In the genomic region with DNA sequence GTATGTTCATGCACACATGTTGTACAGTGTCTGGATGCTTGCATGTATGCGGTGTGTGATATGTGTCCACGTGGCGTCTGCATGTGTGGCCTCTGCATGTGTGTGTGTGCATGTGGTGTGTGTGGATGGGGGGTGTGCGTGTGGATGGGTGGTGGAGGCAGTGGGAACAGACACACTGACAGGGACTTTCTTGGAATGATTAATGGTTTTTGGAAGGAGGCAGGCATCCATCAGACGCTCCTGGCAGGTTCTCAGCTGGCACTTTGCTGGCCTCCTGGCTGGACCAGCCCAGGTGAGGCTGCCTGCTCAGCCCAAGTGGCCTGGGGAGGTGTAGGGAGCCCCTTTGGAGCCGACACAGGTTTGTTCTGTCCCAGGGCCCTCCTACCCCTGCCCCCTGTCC, we compare ENCODE assay signal across 22 cellular contexts.
DNase-seq lines count a peak whose midpoint lies in the region; ATAC-seq, FAIRE-seq and TF ChIP-seq lines count a peak whose summit lies in the region.
"Had no signal": no experiment of that assay in that cellular context is flagged by ENCODE, and none has a peak within 500 bp of the region (broad histone marks: within the 10 kb centered on the region; RNA-seq: fewer than 3 reads in every experiment).

No MANE protein-coding gene starts in this region.

- H3K9me3 Mint-ChIP-seq in neural progenitor cell, result peaks cover 6% of the 10 kb centered on the region
- H3K9me3 Mint-ChIP-seq in activated T-cell treated with anti-CD3 and anti-CD28 coated beads, Interleukin-2, amount 50 U/mL, for 24 hours, result no peaks in the 10 kb centered on the region
- H3K9me3 Mint-ChIP-seq: CD8-positive, alpha-beta T cell; HFFc6 had no signal

- TF ChIP-seq CTCF in A673 (conservative IDR thresholded peaks at IDR 0.05; ENCODE audit: low read depth, low read length) (no peak), IMR-90 (conservative IDR thresholded peaks at IDR 0.05; ENCODE audit: low read depth, low read length) (no peak), H1 (IDR thresholded peaks at IDR 0.05; ENCODE audit: control extremely low read depth in 1 of 3, insufficient read depth in 1 of 3, low read depth in 1 of 3, low read length in 3 of 3) (no peak), neural progenitor cell (IDR thresholded peaks at IDR 0.05) (no peak)

- H2BK12ac ChIP-seq in H1 (ENCODE audit: low read depth, low read length), result peak overlapping the region; percentile 92; the same call in 1 of the 2 replicates

- H3K27ac ChIP-seq in A673 (ENCODE audit: low read depth, low read length, poor library complexity, severe bottlenecking) (peak overlapping the region; percentile 45), IMR-90 (ENCODE audit: insufficient read depth, low read length) (no peak overlapping the region), H1 (ENCODE audit: low read depth, low read length) (no peak overlapping the region), neural progenitor cell (no peak overlapping the region)

- H2BK15ac ChIP-seq in IMR-90 (ENCODE audit: low read depth, low read length) (no peak overlapping the region; the same call in 2 of the 3 replicates), H1 (ENCODE audit: low read length) (peak overlapping the region; percentile 66; the same call in 1 of the 2 replicates)

- dilution Hi-C loops in IMR-90 (cut with HindIII; ENCODE audit: low sequenced_read_pairs, unreplicated experiment), result no loop called here

- H3K4me1 ChIP-seq in A673 (ENCODE audit: insufficient read depth, low read length, poor library complexity, severe bottlenecking), result peaks cover 65% of the 10 kb centered on the region
- peaks cover 46% of the 10 kb centered on the region for H3K4me1 ChIP-seq in IMR-90 (ENCODE audit: control insufficient read depth, insufficient read depth, low read length)
- peaks cover 4 to 24% (median 15%) of the 10 kb centered on the region in 4 experiments for H3K4me1 ChIP-seq in H1 (replicated peaks in 1 of 4; ENCODE audit: control insufficient read depth in 3 of 4, insufficient read depth in 4 of 4, low read length in 3 of 4)
- peaks cover 23% of the 10 kb centered on the region for H3K4me1 ChIP-seq in neural progenitor cell

- peaks cover 20% of the 10 kb centered on the region for H3K27me3 Mint-ChIP-seq in neural progenitor cell (ENCODE audit: insufficient read depth, low read depth)
- peaks cover 38% of the 10 kb centered on the region for H3K27me3 Mint-ChIP-seq in activated T-cell treated with anti-CD3 and anti-CD28 coated beads, Interleukin-2, amount 50 U/mL, for 24 hours

- H4K91ac ChIP-seq in IMR-90 (ENCODE audit: insufficient read depth, low read depth, low read length) (no peak overlapping the region; the same call in 1 of the 2 replicates), H1 (replicated peaks; ENCODE audit: insufficient read length, low read length) (peak overlapping the region; percentile 52)

- H3K9ac ChIP-seq in IMR-90 (ENCODE audit: low read depth, low read length) (no peak overlapping the region), H1 (replicated peaks in 1 of 4; ENCODE audit: extremely low read depth in 1 of 4, low read depth in 3 of 4, low read length in 3 of 4) (peak overlapping the region in 1 of 4 experiments; percentile 56; a peak in 1 of 7 replicates), neural progenitor cell (no peak overlapping the region)

- TF ChIP-seq RAD21 in IMR-90 (IDR thresholded peaks at IDR 0.05; ENCODE audit: low read length), result no peak
- no peak for TF ChIP-seq RAD21 in H1 (IDR thresholded peaks at IDR 0.05 in 1 of 2, conservative IDR thresholded peaks at IDR 0.05 in 1 of 2; ENCODE audit: low read depth in 2 of 2, low read length in 2 of 2)

- POLR2A ChIA-PET in A673 (lab: Charles Lee; ENCODE audit: low non-redundant PET) (no interaction called here), IMR-90 (lab: Charles Lee; ENCODE audit: unreplicated experiment) (no interaction called here), H1 (lab: Charles Lee; ENCODE audit: partially characterized antibody) (no interaction called here)

- peaks cover 14% of the 10 kb centered on the region; the same call in 1 of the 2 replicates for H3K23me2 ChIP-seq in H1 (ENCODE audit: low read depth, low read length)

- H3K4me3 ChIP-seq in A673 (ENCODE audit: low read depth, low read length, poor library complexity, severe bottlenecking) (no peak overlapping the region), IMR-90 (ENCODE audit: insufficient read depth, low read depth, low read length) (no peak overlapping the region), H1 (ENCODE audit: extremely low read depth in 1 of 4, insufficient read depth in 2 of 4, low read depth in 3 of 4, low read length in 4 of 4) (no peak overlapping the region), neural progenitor cell (no peak overlapping the region)
- H3K4me3 ChIP-seq: MG63 had no signal

- H2AFZ ChIP-seq in IMR-90 (replicated peaks; ENCODE audit: low read length, poor library complexity), result no peak overlapping the region
- H2AFZ ChIP-seq in H1 (ENCODE audit: low read length), result no peak overlapping the region
- no peak overlapping the region for H2AFZ ChIP-seq in neural progenitor cell (replicated peaks)

- H2AK5ac ChIP-seq in IMR-90 (ENCODE audit: low read depth, low read length) (peak overlapping the region; percentile 92; the same call in 1 of the 2 replicates), H1 (ENCODE audit: low read depth, low read length) (peak overlapping the region; percentile 99)

- H3K18ac ChIP-seq in IMR-90 (ENCODE audit: low read depth, low read length) (no peak overlapping the region), H1 (ENCODE audit: extremely low read depth, low read length) (no peak overlapping the region)

- in situ Hi-C loops in IMR-90 (cut with MboI; ENCODE audit: low sequenced_read_pairs), result no loop called here

- H3K4me2 ChIP-seq in IMR-90 (ENCODE audit: low read depth, low read length), result no peak overlapping the region
- H3K4me2 ChIP-seq in H1 (ENCODE audit: insufficient read depth in 1 of 2, low read depth in 2 of 2, low read length in 2 of 2), result no peak overlapping the region
- no peak overlapping the region for H3K4me2 ChIP-seq in neural progenitor cell

- H3K36me3 ChIP-seq in A673 (ENCODE audit: insufficient read depth, low read length, poor library complexity, severe bottlenecking) (no peaks in the 10 kb centered on the region), IMR-90 (ENCODE audit: control insufficient read depth, insufficient read depth, low read length) (no peaks in the 10 kb centered on the region), H1 (ENCODE audit: control insufficient read depth in 2 of 4, insufficient read depth in 4 of 4, low read length in 3 of 4) (no peaks in the 10 kb centered on the region), neural progenitor cell (no peaks in the 10 kb centered on the region)
- H3K36me3 ChIP-seq: MG63 had no signal

- H2BK5ac ChIP-seq in IMR-90 (ENCODE audit: low read depth, low read length, poor library complexity, severe bottlenecking) (no peak overlapping the region), H1 (ENCODE audit: low read depth, low read length) (no peak overlapping the region)

- no peak for TF ChIP-seq EP300 in H1 (IDR thresholded peaks at IDR 0.05; ENCODE audit: borderline replicate concordance in 1 of 2, low read depth in 2 of 2, low read length in 2 of 2)

- H3K56ac ChIP-seq in IMR-90 (ENCODE audit: extremely low read depth, insufficient read depth, low read length), result no peak overlapping the region
- no peak overlapping the region for H3K56ac ChIP-seq in H1 (replicated peaks; ENCODE audit: insufficient read length, low read depth, low read length)

- H3K4me1 Mint-ChIP-seq in neural progenitor cell, result peaks cover 58% of the 10 kb centered on the region
- peaks cover 4% of the 10 kb centered on the region for H3K4me1 Mint-ChIP-seq in activated T-cell treated with anti-CD3 and anti-CD28 coated beads, Interleukin-2, amount 50 U/mL, for 24 hours (ENCODE audit: low read depth)

- H2BK20ac ChIP-seq in IMR-90 (ENCODE audit: low read depth, low read length), result no peak overlapping the region
- no peak overlapping the region for H2BK20ac ChIP-seq in H1 (ENCODE audit: low read length)

- 100% methylated on average over 4 of the region's 6 CpGs; no CpG with 5 or more reads in 1 of the 2 experiments for WGBS in IMR-90 (ENCODE audit: extremely low coverage in 2 of 2, insufficient read length in 1 of 2), 2 experiments
- 92% methylated on average over 6 of the region's 6 CpGs; no CpG with 5 or more reads in 1 of the 2 experiments for WGBS in H1 (ENCODE audit: extremely low coverage in 1 of 2, insufficient coverage in 1 of 2, insufficient read length in 1 of 2, insufficient replicate concordance in 2 of 2, low coverage in 1 of 2, low lambda C conversion rate in 2 of 2, missing lambda C conversion rate in 1 of 2), 2 experiments

- peak overlapping the region; percentile 76 for H3K27ac Mint-ChIP-seq in neural progenitor cell
- no peak overlapping the region for H3K27ac Mint-ChIP-seq in activated T-cell treated with anti-CD3 and anti-CD28 coated beads, Interleukin-2, amount 50 U/mL, for 24 hours
- H3K27ac Mint-ChIP-seq: CD8-positive, alpha-beta T cell had no signal

- TF ChIP-seq POLR2A in IMR-90 (IDR thresholded peaks at IDR 0.05; ENCODE audit: low read depth, low read length) (no peak), H1 (IDR thresholded peaks at IDR 0.05; ENCODE audit: control extremely low read depth in 1 of 2, low read depth in 2 of 2, low read length in 2 of 2) (no peak)

- no peak overlapping the region for H3K14ac ChIP-seq in IMR-90 (replicated peaks; ENCODE audit: low read depth, low read length)
- no peak overlapping the region for H3K14ac ChIP-seq in H1 (ENCODE audit: insufficient read length)

- H3K4ac ChIP-seq in IMR-90 (ENCODE audit: low read depth, low read length) (peak overlapping the region; percentile 43; the same call in 1 of the 2 replicates), H1 (replicated peaks; ENCODE audit: insufficient read length, low read depth, low read length) (peak overlapping the region; percentile 74)

- H2AK9ac ChIP-seq in IMR-90 (replicated peaks; ENCODE audit: low read depth, low read length, poor library complexity), result peak overlapping the region; percentile 70

- H3K79me2 ChIP-seq in H1 (ENCODE audit: control insufficient read depth in 1 of 2, insufficient read depth in 2 of 2, low read length in 2 of 2), result peaks cover 0 to 5% of the 10 kb centered on the region in 2 experiments; a peak in 1 of 4 replicates
- no peaks in the 10 kb centered on the region for H3K79me2 ChIP-seq in neural progenitor cell (ENCODE audit: low read depth)

- BruUV-seq in A673 (replicated peaks; lab: Mats Ljungman, UMichigan) (no TSS peak), IMR-90 (replicated peaks; lab: Mats Ljungman, UMichigan) (no TSS peak)

- no peak for FAIRE-seq in H1 (lab: Jason Lieb, UNC)
- FAIRE-seq: A204.1, GM12892, GM18507 had no signal

- intact Hi-C loops in A673 (cut with micrococcal nuclease; ENCODE audit: unreplicated experiment) (no loop called here), IMR-90 (cut with micrococcal nuclease) (no loop called here)

- ATAC-seq in IMR-90 (ENCODE audit: low read depth), result no peak
- no peak for ATAC-seq in GM18870 (IDR thresholded peaks at IDR 0.05; ENCODE audit: unreplicated experiment)
- ATAC-seq: CD8-positive, alpha-beta T cell had no signal

- H3K23ac ChIP-seq in IMR-90 (ENCODE audit: low read depth, low read length) (no peak overlapping the region), H1 (ENCODE audit: insufficient read length) (no peak overlapping the region)

- no peaks in the 10 kb centered on the region for H3K36me3 Mint-ChIP-seq in neural progenitor cell
- H3K36me3 Mint-ChIP-seq in activated T-cell treated with anti-CD3 and anti-CD28 coated beads, Interleukin-2, amount 50 U/mL, for 24 hours (ENCODE audit: low read depth), result no peaks in the 10 kb centered on the region
- H3K36me3 Mint-ChIP-seq: CD8-positive, alpha-beta T cell had no signal

- H4K8ac ChIP-seq in IMR-90 (ENCODE audit: low read depth in 2 of 2, low read length in 2 of 2), result no peak overlapping the region
- H4K8ac ChIP-seq in H1 (ENCODE audit: extremely low read depth, insufficient read depth, low read length), result no peak overlapping the region

- H4K5ac ChIP-seq in IMR-90 (ENCODE audit: low read depth, low read length) (no peak overlapping the region), H1 (ENCODE audit: insufficient read length, low read depth, low read length) (no peak overlapping the region)

- H3K9me3 ChIP-seq in A673 (ENCODE audit: low read depth, low read length, poor library complexity, severe bottlenecking), result no peaks in the 10 kb centered on the region
- H3K9me3 ChIP-seq in IMR-90 (ENCODE audit: control insufficient read depth, insufficient read depth, low read length), result no peaks in the 10 kb centered on the region
- H3K9me3 ChIP-seq in H1 (ENCODE audit: insufficient read depth in 2 of 2, low read depth in 1 of 2, low read length in 1 of 2), result no peaks in the 10 kb centered on the region
- H3K9me3 ChIP-seq in neural progenitor cell (ENCODE audit: low read depth), result no peaks in the 10 kb centered on the region
- H3K9me3 ChIP-seq: MG63 had no signal

- H2BK120ac ChIP-seq in IMR-90 (ENCODE audit: low read depth, low read length), result no peak overlapping the region; the same call in 1 of the 2 replicates
- H2BK120ac ChIP-seq in H1 (replicated peaks; ENCODE audit: low read depth, low read length), result no peak overlapping the region

- H4K20me1 ChIP-seq in IMR-90 (ENCODE audit: insufficient read depth, low read length), result peaks cover 19% of the 10 kb centered on the region
- H4K20me1 ChIP-seq in H1 (replicated peaks in 1 of 2; ENCODE audit: control insufficient read depth in 1 of 2, insufficient read depth in 2 of 2, low read length in 2 of 2), result peaks cover 0 to 6% of the 10 kb centered on the region in 2 experiments
- peaks cover 16% of the 10 kb centered on the region for H4K20me1 ChIP-seq in neural progenitor cell (ENCODE audit: low read depth)

- CTCF ChIA-PET in A673 (lab: Charles Lee), result no interaction called here
- CTCF ChIA-PET in IMR-90 (lab: Yijun Ruan, JAX), result no interaction called here
- CTCF ChIA-PET in H1 (lab: Charles Lee; ENCODE audit: partially characterized antibody), result interaction anchor here (0.7 to 33.8 kb wide), 4 partner anchors 18 to 383 kb away, joined by 3 to 371 read pairs (median 4); no protein-coding TSS in a partner anchor

- H3F3A ChIP-seq in neural progenitor cell (ENCODE audit: low read depth), result peaks cover 39% of the 10 kb centered on the region

- H3K27me3 ChIP-seq in A673 (replicated peaks; ENCODE audit: insufficient read depth, low read depth, low read length, poor library complexity) (no peaks in the 10 kb centered on the region), IMR-90 (ENCODE audit: control insufficient read depth, insufficient read depth, low read length) (no peaks in the 10 kb centered on the region), H1 (replicated peaks in 1 of 4; ENCODE audit: control insufficient read depth in 3 of 4, extremely low read depth in 1 of 4, insufficient read depth in 3 of 4, low read length in 3 of 4) (no peaks in the 10 kb centered on the region; a peak in 2 of 7 replicates), neural progenitor cell (no peaks in the 10 kb centered on the region)
- H3K27me3 ChIP-seq: MG63 had no signal

- peaks cover 27% of the 10 kb centered on the region for H3K9me1 ChIP-seq in IMR-90 (ENCODE audit: insufficient read depth, low read length)

- peaks cover 47 to 87% of the 10 kb centered on the region in 2 experiments for H3K79me1 ChIP-seq in IMR-90 (ENCODE audit: low read depth in 1 of 2, low read length in 2 of 2)
- H3K79me1 ChIP-seq in H1 (ENCODE audit: low read depth, low read length), result peaks cover 12% of the 10 kb centered on the region

- H3K4me3 Mint-ChIP-seq in neural progenitor cell, result no peak overlapping the region
- no peak overlapping the region for H3K4me3 Mint-ChIP-seq in activated T-cell treated with anti-CD3 and anti-CD28 coated beads, Interleukin-2, amount 50 U/mL, for 24 hours
- H3K4me3 Mint-ChIP-seq: CD8-positive, alpha-beta T cell had no signal

- no peak for DNase-seq in A673 (ENCODE audit: low spot score)
- no peak for DNase-seq in IMR-90
- no peak for DNase-seq in H1 (ENCODE audit: low read depth in 1 of 2, low spot score in 2 of 2)
- DNase-seq in neural progenitor cell (ENCODE audit: low spot score), result no peak
- no peak for DNase-seq in cerebellar cortex (ENCODE audit: low spot score)
- DNase-seq in activated CD8-positive, alpha-beta memory T cell treated with anti-CD3 and anti-CD28 coated beads for 24 hours, result no peak
- DNase-seq in activated T-cell treated with anti-CD3 and anti-CD28 coated beads, Interleukin-2, amount 50 U/mL, for 24 hours, result no peak
- DNase-seq: CD8-positive, alpha-beta T cell; DMS53; HFFc6; Kasumi-1; MG63; NCI-H1048; NCI-H1436 treated with DMSO at 0.1 percent for 48 hours; NCI-H2029 treated with DMSO at 0.1 percent for 48 hours; NCI-H2171 treated with DMSO at 0.1 percent for 48 hours; NCI-H446; SIG-M5 had no signal
